In the genomic region with DNA sequence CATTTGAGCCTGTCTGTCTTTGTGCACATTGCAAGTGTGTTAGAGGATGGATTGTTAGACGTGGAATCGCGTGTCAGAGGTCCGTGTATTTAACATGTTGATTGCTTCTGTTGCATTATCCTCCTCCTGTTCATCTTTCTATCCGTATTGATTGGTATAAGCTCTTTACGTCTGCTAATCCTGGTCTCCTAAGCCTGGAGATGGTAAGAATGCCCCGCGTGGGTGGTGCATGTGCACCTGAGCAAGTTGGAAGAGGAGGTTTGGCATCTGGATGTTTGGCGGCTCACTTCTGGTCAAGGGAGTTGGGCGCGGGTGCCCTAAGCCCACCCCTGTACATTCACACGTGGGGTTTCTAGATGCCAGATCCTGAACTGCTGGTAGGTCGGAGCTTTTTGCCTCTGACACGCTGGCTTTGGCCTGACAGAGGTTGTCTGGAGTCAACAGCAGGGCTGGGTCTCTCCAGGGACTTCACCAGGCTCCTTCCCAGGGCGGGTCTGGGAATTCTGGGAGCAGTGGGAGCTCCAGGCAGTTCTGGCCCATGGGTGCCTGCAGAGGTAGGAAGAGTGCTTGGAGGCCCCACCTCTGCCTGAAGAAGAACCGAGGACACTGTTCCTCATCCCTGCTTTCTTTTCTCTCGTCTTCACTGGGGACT, we compare ENCODE assay signal across 18 cellular contexts.
DNase-seq lines count a peak whose midpoint lies in the region; ATAC-seq and TF ChIP-seq lines count a peak whose summit lies in the region.
"Had no signal": no experiment of that assay in that cellular context is flagged by ENCODE, and none has a peak within 500 bp of the region (broad histone marks: within the 10 kb centered on the region; RNA-seq: fewer than 3 reads in every experiment).

No MANE protein-coding gene starts in this region.

- H3K4me3 ChIP-seq in RWPE2 (ENCODE audit: severe bottlenecking): no peak overlapping the region
- H3K4me3 ChIP-seq: ascending aorta, HAP-1, tibial nerve had no signal

- no peak for TF ChIP-seq CTCF in RWPE2 (IDR thresholded peaks at IDR 0.05; ENCODE audit: poor library complexity, severe bottlenecking)

- H3K27me3 ChIP-seq in RWPE2 (ENCODE audit: insufficient read depth, poor library complexity, severe bottlenecking): no peaks in the 10 kb centered on the region
- H3K27me3 ChIP-seq: ascending aorta, tibial nerve had no signal

- no peaks in the 10 kb centered on the region for H3K9me3 Mint-ChIP-seq in stimulated activated effector memory CD8-positive, alpha-beta T cell treated with anti-CD3 and anti-CD28 coated beads, Interleukin-12 subunit alpha, Interleukin-12 subunit beta, amount 100 ng/mL, for 72 hours
- H3K9me3 Mint-ChIP-seq: activated CD8-positive, alpha-beta T cell treated with anti-CD3 and anti-CD28 coated beads for 36 hours; dendritic cell treated with granulocyte-macrophage colony-stimulating factor and Interleukin-4, amounts not matched to agents 40 ng/mL and 50 ng/mL, for 4 days had no signal

- peaks cover 25% of the 10 kb centered on the region for H3K4me1 Mint-ChIP-seq in stimulated activated effector memory CD8-positive, alpha-beta T cell treated with anti-CD3 and anti-CD28 coated beads, Interleukin-12 subunit alpha, Interleukin-12 subunit beta, amount 100 ng/mL, for 72 hours

- H3K9me3 ChIP-seq in RWPE2 (ENCODE audit: severe bottlenecking): no peaks in the 10 kb centered on the region
- H3K9me3 ChIP-seq: ascending aorta, HAP-1, tibial nerve had no signal

- H3K36me3 Mint-ChIP-seq in stimulated activated effector memory CD8-positive, alpha-beta T cell treated with anti-CD3 and anti-CD28 coated beads, Interleukin-12 subunit alpha, Interleukin-12 subunit beta, amount 100 ng/mL, for 72 hours: no peaks in the 10 kb centered on the region

- H3K4me3 Mint-ChIP-seq in stimulated activated effector memory CD8-positive, alpha-beta T cell treated with anti-CD3 and anti-CD28 coated beads, Interleukin-12 subunit alpha, Interleukin-12 subunit beta, amount 100 ng/mL, for 72 hours: no peak overlapping the region
- H3K4me3 Mint-ChIP-seq: activated CD8-positive, alpha-beta T cell treated with anti-CD3 and anti-CD28 coated beads for 36 hours; dendritic cell treated with granulocyte-macrophage colony-stimulating factor and Interleukin-4, amounts not matched to agents 40 ng/mL and 50 ng/mL, for 4 days had no signal

- no peaks in the 10 kb centered on the region for H3K36me3 ChIP-seq in RWPE2 (ENCODE audit: low read depth)
- H3K36me3 ChIP-seq: ascending aorta, HAP-1, tibial nerve had no signal

- ATAC-seq in RWPE2 (ENCODE audit: low read depth): no peak
- ATAC-seq in stimulated activated effector memory CD8-positive, alpha-beta T cell treated with anti-CD3 and anti-CD28 coated beads, Interleukin-12 subunit alpha, Interleukin-12 subunit beta, amount 100 ng/mL, for 72 hours: no peak

- peak; percentile 43 for DNase-seq in activated effector memory CD4-positive, alpha-beta T cell treated with anti-CD3 and anti-CD28 coated beads, Interleukin-2, amount 50 U/mL, for 16 hours
- no peak for DNase-seq in activated effector memory CD4-positive, alpha-beta T cell treated with Interleukin-2 at 50 U/mL for 16 hours
- DNase-seq in RWPE2 (ENCODE audit: low spot score) (no peak), islet precursor cell (peak; percentile 70), ureter (ENCODE audit: low spot score) (peak; percentile 28), NOMO-1 (lab: John Stamatoyannopoulos, UW; ENCODE audit: unreplicated experiment in 2 of 2) (no peak), cerebellar nuclear complex (lab: John Stamatoyannopoulos, UW) (no peak)
- DNase-seq in stimulated activated effector memory CD8-positive, alpha-beta T cell treated with anti-CD3 and anti-CD28 coated beads, Interleukin-12 subunit alpha, Interleukin-12 subunit beta, amount 100 ng/mL, for 72 hours (ENCODE audit: low spot score in 2 of 2): no peak
- DNase-seq: ACHN; activated CD8-positive, alpha-beta T cell treated with anti-CD3 and anti-CD28 coated beads for 36 hours; activated gamma-delta T cell treated with Interleukin-2 at 50 U/mL for 16 hours; COR-L47; NCI-H1092 treated with DMSO at 0.1 percent for 48 hours; nucleus accumbens had no signal

- H3K27ac Mint-ChIP-seq in stimulated activated effector memory CD8-positive, alpha-beta T cell treated with anti-CD3 and anti-CD28 coated beads, Interleukin-12 subunit alpha, Interleukin-12 subunit beta, amount 100 ng/mL, for 72 hours: no peak overlapping the region
- H3K27ac Mint-ChIP-seq: activated CD8-positive, alpha-beta T cell treated with anti-CD3 and anti-CD28 coated beads for 36 hours; dendritic cell treated with granulocyte-macrophage colony-stimulating factor and Interleukin-4, amounts not matched to agents 40 ng/mL and 50 ng/mL, for 4 days had no signal

- H3K4me1 ChIP-seq in RWPE2 (ENCODE audit: insufficient read depth, poor library complexity, severe bottlenecking): peaks cover 44% of the 10 kb centered on the region
- H3K4me1 ChIP-seq: ascending aorta had no signal

- H3K27ac ChIP-seq in RWPE2 (ENCODE audit: poor library complexity, severe bottlenecking): peak overlapping the region; percentile 93
- H3K27ac ChIP-seq: ascending aorta had no signal

Comparison
In these comparisons a context has a peak if more than half of its experiments do, and no peak if none do; other contexts are left out.
1. DNase-seq: peak in activated effector memory CD4-positive, alpha-beta T cell treated with anti-CD3 and anti-CD28 coated beads, Interleukin-2, amount 50 U/mL, for 16 hours (single experiment), islet precursor cell (single experiment) and ureter (single experiment); none in activated effector memory CD4-positive, alpha-beta T cell treated with Interleukin-2 at 50 U/mL for 16 hours (single experiment), RWPE2 (single experiment), NOMO-1 (0 of 2), cerebellar nuclear complex (0 of 2) and stimulated activated effector memory CD8-positive, alpha-beta T cell treated with anti-CD3 and anti-CD28 coated beads, Interleukin-12 subunit alpha, Interleukin-12 subunit beta, amount 100 ng/mL, for 72 hours (0 of 2).